ENCODE assay signal across 23 cellular contexts in genomic region chr1:232662910-232663309, GRCh38. TPM values are rescaled to one million over a fixed set of nuclear protein-coding genes. Genes with fewer than 3 reads are reported as not detected.
DNase-seq lines count a peak whose midpoint lies in the region; ATAC-seq and TF ChIP-seq lines count a peak whose summit lies in the region.
"Had no signal": no experiment of that assay in that cellular context is flagged by ENCODE, and none has a peak within 500 bp of the region (broad histone marks: within the 10 kb centered on the region; RNA-seq: fewer than 3 reads in every experiment).

No MANE protein-coding gene starts in this region.

- 30 to 53% (median 37%) methylated on average over 7 of the region's 7 CpGs for whole genome bisulfite sequencing in psoas muscle, 3 donors
- WGBS in upper lobe of left lung, 2 donors: 63 to 73% methylated on average over 7 of the region's 7 CpGs

- H3K27me3 ChIP-seq in psoas muscle (ENCODE audit: insufficient read depth in 3 of 3, low read length in 2 of 3) (no peaks in the 10 kb centered on the region), upper lobe of left lung (no peaks in the 10 kb centered on the region)

- CTCF ChIA-PET in HEK293 (lab: Yijun Ruan, JAX): interaction anchor here (0.6 to 1.8 kb wide), 4 partner anchors 26 to 679 kb away, joined by 3 to 4 read pairs (median 4); no protein-coding TSS in a partner anchor

- no peak overlapping the region for H3K4me3 ChIP-seq in HEK293 (ENCODE audit: low read depth, low read length)
- no peak overlapping the region for H3K4me3 ChIP-seq in psoas muscle
- H3K4me3 ChIP-seq in upper lobe of left lung: no peak overlapping the region
- H3K4me3 ChIP-seq: GM23338 had no signal

- intact Hi-C loops in psoas muscle (cut with DNase I): no loop called here

- H3K36me3 ChIP-seq in HEK293 (ENCODE audit: control insufficient read depth in 2 of 2, insufficient read depth in 1 of 2, low read length in 2 of 2): no peaks in the 10 kb centered on the region
- H3K36me3 ChIP-seq in psoas muscle (ENCODE audit: insufficient read depth in 1 of 2, low read depth in 1 of 2): no peaks in the 10 kb centered on the region
- H3K36me3 ChIP-seq in upper lobe of left lung: no peaks in the 10 kb centered on the region

- TF ChIP-seq POLR2A in upper lobe of left lung (IDR thresholded peaks at IDR 0.05): no peak

- no peak overlapping the region for H3K27ac ChIP-seq in HEK293 (ENCODE audit: extremely low read depth, low read depth, low read length)
- no peak overlapping the region for H3K27ac ChIP-seq in psoas muscle
- no peak overlapping the region for H3K27ac ChIP-seq in upper lobe of left lung

- POLR2A ChIA-PET in HEK293 (lab: Yijun Ruan, JAX): no interaction called here

- DNase-seq in RPMI7951 (ENCODE audit: low read depth) (peak; percentile 41), left lobe of liver (ENCODE audit: low spot score) (peak; percentile 73), psoas muscle (peak in 1 of 2 donors; percentile 57), upper lobe of left lung (no peak), COLO668 (lab: John Stamatoyannopoulos, UW; ENCODE audit: unreplicated experiment) (no peak), DMS153 treated with DMSO at 0.1 percent for 48 hours (lab: John Stamatoyannopoulos, UW; ENCODE audit: unreplicated experiment) (no peak), cerebellar cortex (ENCODE audit: low spot score) (no peak)
- DNase-seq: Caco-2; CD4-positive, alpha-beta T cell; DMS79; GF-D8; H9; HFFc6; NCI-H1092 treated with DMSO at 0.1 percent for 48 hours; NCI-H1436; NCI-H187; NCI-H2081 treated with DMSO at 0.1 percent for 48 hours; NCI-H2171 treated with DMSO at 0.1 percent for 48 hours; NCI-H524; NCI-H774; Right ventricle myocardium superior had no signal

- H3K4me1 ChIP-seq in HEK293 (ENCODE audit: control insufficient read depth, insufficient read depth, low read length): peaks cover 3% of the 10 kb centered on the region; the same call in 1 of the 2 replicates
- no peaks in the 10 kb centered on the region for H3K4me1 ChIP-seq in psoas muscle
- H3K4me1 ChIP-seq in upper lobe of left lung: peaks cover 0 to 8% (median 3%) of the 10 kb centered on the region in 4 donors

- no peaks in the 10 kb centered on the region for H3K9me3 ChIP-seq in HEK293 (ENCODE audit: control insufficient read depth, insufficient read depth, low read depth, low read length)
- H3K9me3 ChIP-seq in psoas muscle: no peaks in the 10 kb centered on the region
- no peaks in the 10 kb centered on the region for H3K9me3 ChIP-seq in upper lobe of left lung
- H3K9me3 ChIP-seq: Caco-2 had no signal

- TF ChIP-seq EP300 in upper lobe of left lung (IDR thresholded peaks at IDR 0.05): no peak

- TF ChIP-seq CTCF in HEK293 (tag by site-specific recombination; IDR thresholded peaks at IDR 0.05) (no peak), psoas muscle (IDR thresholded peaks at IDR 0.05) (no peak), upper lobe of left lung (IDR thresholded peaks at IDR 0.05) (no peak)

- ATAC-seq in left lobe of liver: peak; percentile 84
- peak; percentile 57 to 89 (median 77) for ATAC-seq in psoas muscle
- ATAC-seq in upper lobe of left lung (ENCODE audit: low FRiP score in 2 of 2): no peak
- ATAC-seq: GM23338 had no signal

TF ChIP-seq in HEK293, 187 proteins besides CTCF, POLR2A, EP300 and RAD21:
- no peak for TF ChIP-seq MZF1 (tag by site-specific recombination; IDR thresholded peaks at IDR 0.05; ENCODE audit: borderline replicate concordance)
- TF ChIP-seq ZNF624 (tag by site-specific recombination; IDR thresholded peaks at IDR 0.05): no peak
- no peak for TF ChIP-seq ZNF548 (tag by site-specific recombination; IDR thresholded peaks at IDR 0.05)
- no peak for TF ChIP-seq BCL11A (tag by site-specific recombination; IDR thresholded peaks at IDR 0.05; ENCODE audit: low read depth)
- no peak for TF ChIP-seq ZNF48 (tag by site-specific recombination; IDR thresholded peaks at IDR 0.05)
- peak; percentile 87 for TF ChIP-seq ZNF600 (tag by site-specific recombination; IDR thresholded peaks at IDR 0.05)
- no peak for TF ChIP-seq SP2 (tag by site-specific recombination; IDR thresholded peaks at IDR 0.05)
- TF ChIP-seq ZNF239 (tag by site-specific recombination; IDR thresholded peaks at IDR 0.05): no peak

RNA-seq across cellular contexts. Expression of gene SIPA1L2, which starts 33.0 kb away (rescaled TPM):
- 12.9 and 21.0 TPM in 2 replicates for total RNA-seq in RPMI7951 (2014; rRNA removed; shearing (Covaris generic))
- 3.0 TPM for total RNA-seq in left lobe of liver
- 10 to 100 TPM in 3 of 4 donors, 1 to 10 TPM in 1; 4.3 to 54.4 (median 14.8) TPM for total RNA-seq in psoas muscle
- polyA plus RNA-seq in psoas muscle: 1 to 10 TPM; 5.9 to 9.4 (median 6.2) TPM
- total RNA-seq in upper lobe of left lung: 10 to 100 TPM; 23.3 to 51.3 (median 34.2) TPM

Comparison
In these comparisons a context has a peak if more than half of its experiments do, and no peak if none do; other contexts are left out.
1. DNase-seq: peak in RPMI7951 (single experiment) and left lobe of liver (single experiment); none in upper lobe of left lung (0 of 2), COLO668 (single experiment), DMS153 treated with DMSO at 0.1 percent for 48 hours (single experiment) and cerebellar cortex (single experiment).
2. ATAC-seq: peak in left lobe of liver (single experiment) and psoas muscle (4 of 4); none in upper lobe of left lung (0 of 2).